Comparison of ENCODE assay signal across 9 cellular contexts in the genomic region with DNA sequence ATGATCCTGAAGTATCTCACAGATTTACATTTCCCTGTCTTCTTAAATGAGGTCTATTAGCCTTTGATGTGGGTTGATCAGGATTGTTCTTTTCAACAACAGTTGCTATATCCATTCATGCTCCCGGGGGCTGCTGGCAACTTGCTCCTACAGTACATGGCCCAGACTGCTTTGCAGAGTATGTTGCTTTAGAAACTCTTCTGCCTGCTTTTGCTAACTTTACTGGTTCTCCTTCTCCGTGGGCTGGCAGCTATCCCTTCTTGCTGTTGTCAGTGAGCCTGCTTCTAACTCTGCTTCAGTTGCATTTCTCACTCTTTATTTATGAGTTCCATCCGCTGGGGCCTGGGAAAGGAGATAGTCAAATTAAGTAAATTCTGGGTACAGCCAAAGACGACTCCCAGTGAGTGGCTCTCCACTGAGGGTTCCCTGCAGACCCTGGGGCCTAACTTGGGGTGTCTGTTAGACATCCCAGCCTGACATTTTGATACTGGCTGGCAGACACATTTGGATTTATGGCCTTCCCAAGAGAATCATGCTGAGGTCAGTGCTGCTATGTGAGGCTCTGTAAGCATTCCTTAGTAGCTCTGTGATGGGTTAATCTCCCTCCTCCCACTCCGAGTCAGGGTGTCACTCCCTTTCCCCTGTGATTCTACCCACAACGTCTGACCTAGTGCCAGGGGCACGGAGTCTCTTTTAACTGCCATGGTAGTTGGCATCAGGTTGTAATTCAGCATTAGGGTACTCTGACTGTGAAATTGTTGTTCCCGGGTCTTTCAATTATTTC.
DNase-seq lines count a peak whose midpoint lies in the region; ATAC-seq, FAIRE-seq and TF ChIP-seq lines count a peak whose summit lies in the region.
"Had no signal": no experiment of that assay in that cellular context is flagged by ENCODE, and none has a peak within 500 bp of the region (broad histone marks: within the 10 kb centered on the region; RNA-seq: fewer than 3 reads in every experiment).

No MANE protein-coding gene starts in this region.

- 70% methylated on average over 8 of the region's 8 CpGs for WGBS in GM12878 (ENCODE audit: insufficient coverage, insufficient replicate concordance, low lambda C conversion rate, missing lambda C conversion rate)
- 37% methylated on average over 8 of the region's 8 CpGs for WGBS in hepatocyte (ENCODE audit: low lambda C conversion rate, missing lambda C conversion rate)
- whole genome bisulfite sequencing in spleen, 5 donors = 41 to 64% (median 50%) methylated on average over 8 of the region's 8 CpGs
- 61 to 62% methylated on average over 8 of the region's 8 CpGs for WGBS in pancreas, 2 donors

- TF ChIP-seq POLR2A in GM12878 (IDR thresholded peaks at IDR 0.05; ENCODE audit: low read depth, low read length) (no peak), spleen (IDR thresholded peaks at IDR 0.05) (no peak)

- no peak for TF ChIP-seq RAD21 in GM12878 (IDR thresholded peaks at IDR 0.05; ENCODE audit: insufficient read depth, low read depth, low read length)

- no peak overlapping the region for H3K27ac ChIP-seq in GM12878 (ENCODE audit: control insufficient read depth, insufficient read depth)
- peak overlapping the region; percentile 82 for H3K27ac ChIP-seq in hepatocyte
- H3K27ac ChIP-seq in spleen = peak overlapping the region in 6 of 8 donors; percentile 16 to 87 (median 37)
- no peak overlapping the region for H3K27ac ChIP-seq in pancreas

- H4K20me1 ChIP-seq in GM12878 (ENCODE audit: control insufficient read depth, insufficient read depth) (no peaks in the 10 kb centered on the region), hepatocyte (ENCODE audit: insufficient read depth, poor library complexity, severe bottlenecking) (no peaks in the 10 kb centered on the region)

- H3K36me3 ChIP-seq in GM12878 (ENCODE audit: control insufficient read depth in 2 of 2, insufficient read depth in 2 of 2, low read length in 1 of 2) (no peaks in the 10 kb centered on the region), hepatocyte (replicated peaks; ENCODE audit: insufficient read depth, low read depth) (no peaks in the 10 kb centered on the region), spleen (no peaks in the 10 kb centered on the region), pancreas (no peaks in the 10 kb centered on the region)

- SMC1A ChIA-PET in GM12878 (lab: Charles Lee; ENCODE audit: uncharacterized antibody, unreplicated experiment) = interaction anchor here (2.2 to 8.8 kb wide), 2 partner anchors 9 to 32 kb away, joined by 6 to 76 read pairs; no protein-coding TSS in a partner anchor

- TF ChIP-seq EP300 in GM12878 (IDR thresholded peaks at IDR 0.05; ENCODE audit: borderline replicate concordance in 1 of 2, control insufficient read depth in 1 of 2, low read depth in 2 of 2, low read length in 2 of 2) = no peak

- H3K79me2 ChIP-seq in GM12878 (ENCODE audit: control insufficient read depth, insufficient read depth, low read length) = peaks cover 5% of the 10 kb centered on the region
- H3K79me2 ChIP-seq in hepatocyte = peaks cover 9% of the 10 kb centered on the region

- no TSS peak for BruUV-seq in GM12878 (replicated peaks; lab: Mats Ljungman, UMichigan)

- H2AFZ ChIP-seq in GM12878 (ENCODE audit: control insufficient read depth, low read depth, low read length) = no peak overlapping the region
- no peak overlapping the region for H2AFZ ChIP-seq in hepatocyte

- in situ Hi-C loops in GM12878 (cut with MboI) = no loop called here

- peaks cover 23% of the 10 kb centered on the region for H3K4me1 ChIP-seq in GM12878 (ENCODE audit: control insufficient read depth, insufficient read depth, low read length)
- H3K4me1 ChIP-seq in hepatocyte (ENCODE audit: insufficient read depth) = peaks cover 66% of the 10 kb centered on the region
- peaks cover 10 to 95% (median 38%) of the 10 kb centered on the region in 6 donors for H3K4me1 ChIP-seq in spleen
- H3K4me1 ChIP-seq in pancreas = peaks cover 3 to 29% (median 17%) of the 10 kb centered on the region in 3 donors

- H3K4me3 ChIP-seq in GM12878 (no peak overlapping the region), hepatocyte (no peak overlapping the region), spleen (no peak overlapping the region), pancreas (no peak overlapping the region)

- H3K27me3 ChIP-seq in GM12878 (replicated peaks in 1 of 2; ENCODE audit: control insufficient read depth in 2 of 2, insufficient read depth in 2 of 2, low read length in 1 of 2) = no peaks in the 10 kb centered on the region
- H3K27me3 ChIP-seq in hepatocyte = no peaks in the 10 kb centered on the region
- H3K27me3 ChIP-seq in spleen (replicated peaks in 1 of 7) = no peaks in the 10 kb centered on the region
- H3K27me3 ChIP-seq in pancreas = no peaks in the 10 kb centered on the region

- POLR2A ChIA-PET in GM12878 (lab: Charles Lee) = no interaction called here

- no peak overlapping the region for H3K9ac ChIP-seq in GM12878 (ENCODE audit: control insufficient read depth, insufficient read depth, low read length)

- no peak for TF ChIP-seq CTCF in GM12878 (IDR thresholded peaks at IDR 0.05 in 2 of 3, conservative IDR thresholded peaks at IDR 0.05 in 1 of 3; ENCODE audit: control insufficient read depth in 2 of 3, extremely low read depth in 1 of 3, insufficient read depth in 1 of 3, low read depth in 3 of 3, low read length in 3 of 3)
- no peak for TF ChIP-seq CTCF in hepatocyte (IDR thresholded peaks at IDR 0.05; ENCODE audit: poor library complexity)
- TF ChIP-seq CTCF in spleen (IDR thresholded peaks at IDR 0.05 in 8 of 11, conservative IDR thresholded peaks at IDR 0.05 in 3 of 11) = no peak
- no peak for TF ChIP-seq CTCF in pancreas (IDR thresholded peaks at IDR 0.05)

- CTCF ChIA-PET in GM12878 (lab: Yijun Ruan, JAX) = interaction anchor here (0.6 kb wide), 1 partner anchor 127 kb away, joined by 3 read pairs; no protein-coding TSS in a partner anchor

- FAIRE-seq in GM12878 (lab: Jason Lieb, UNC) = peak; percentile 41
- no peak for FAIRE-seq in pancreas (lab: Jason Lieb, UNC)

- DNase-seq in HCEC 1CT (peak; percentile 50), GM12878 (ENCODE audit: low read depth, low spot score) (no peak), hepatocyte (ENCODE audit: low spot score) (peak; percentile 44), spleen (no peak), pancreas (no peak), NCI-H510A (lab: John Stamatoyannopoulos, UW) (no peak)
- DNase-seq in stimulated activated naive CD4-positive, alpha-beta T cell treated with Interleukin-2 at 50 U/mL for 16 hours (lab: John Stamatoyannopoulos, UW) = no peak
- DNase-seq: activated effector memory CD4-positive, alpha-beta T cell treated with Interleukin-2 at 50 U/mL for 16 hours had no signal

- RAD21 ChIA-PET in GM12878 (lab: Charles Lee; ENCODE audit: unreplicated experiment) = interaction anchor here (0.5 to 0.8 kb wide), 2 partner anchors 31 to 654 kb away, joined by 3 read pairs; no protein-coding TSS in a partner anchor

- intact Hi-C loops in GM12878 (cut with micrococcal nuclease; ENCODE audit: unreplicated experiment) (no loop called here), spleen (cut with DNase I; ENCODE audit: low total_unique reads) (no loop called here), pancreas (cut with DNase I) (no loop called here)

- ATAC-seq in GM12878 (no peak), pancreas (no peak), HG02610 (IDR thresholded peaks at IDR 0.05; ENCODE audit: unreplicated experiment) (no peak)

- no peaks in the 10 kb centered on the region for H3K9me3 ChIP-seq in GM12878 (replicated peaks; ENCODE audit: control insufficient read depth, insufficient read depth, low read length)
- H3K9me3 ChIP-seq in hepatocyte (ENCODE audit: low read depth) = no peaks in the 10 kb centered on the region
- no peaks in the 10 kb centered on the region for H3K9me3 ChIP-seq in spleen
- no peaks in the 10 kb centered on the region for H3K9me3 ChIP-seq in pancreas

- H3K4me2 ChIP-seq in GM12878 (ENCODE audit: control insufficient read depth, insufficient read depth) = no peak overlapping the region
- H3K4me2 ChIP-seq in hepatocyte = peak overlapping the region; percentile 39

- H3K9me2 ChIP-seq in hepatocyte (replicated peaks; ENCODE audit: insufficient read depth) = no peaks in the 10 kb centered on the region

TF ChIP-seq in GM12878, 131 proteins besides CTCF, POLR2A, EP300 and RAD21:
- TF ChIP-seq EED (IDR thresholded peaks at IDR 0.05; ENCODE audit: low read depth) = no peak
TF ChIP-seq in GM12878: peak in this region for 0.

Comparison
In these comparisons a context has a peak if more than half of its experiments do, and no peak if none do; other contexts are left out.
1. DNase-seq: peak in HCEC 1CT (single experiment) and hepatocyte (single experiment); none in GM12878 (single experiment), spleen (single experiment), pancreas (0 of 6), stimulated activated naive CD4-positive, alpha-beta T cell treated with Interleukin-2 at 50 U/mL for 16 hours (single experiment) and NCI-H510A (single experiment).
2. H3K27ac ChIP-seq: peak in hepatocyte (single experiment) and spleen (6 of 8); none in GM12878 (single experiment) and pancreas (0 of 4).